Comparison of ENCODE assay signal across 8 cellular contexts in the genomic region with DNA sequence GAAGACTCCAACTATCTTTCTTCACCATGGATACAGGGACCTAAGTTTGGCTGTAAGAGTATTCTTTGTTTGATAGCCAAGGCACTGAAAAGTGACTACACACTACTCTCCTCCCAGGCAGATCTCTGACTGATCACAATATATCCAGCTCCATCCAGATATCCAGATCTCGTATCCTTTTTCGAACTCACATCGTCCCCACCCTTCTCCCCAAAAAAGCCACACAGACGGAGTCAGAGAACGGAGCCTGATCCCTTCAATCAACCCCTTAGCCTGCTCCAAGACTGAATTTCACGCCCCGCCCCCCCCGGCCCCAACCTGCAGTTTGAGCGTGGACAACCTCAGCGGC. TPM values are rescaled to one million over a fixed set of nuclear protein-coding genes. Genes with fewer than 3 reads are reported as not detected.
DNase-seq lines count a peak whose midpoint lies in the region; ATAC-seq, FAIRE-seq and TF ChIP-seq lines count a peak whose summit lies in the region.

No MANE protein-coding gene starts in this region.

- peak overlapping the region; percentile 88 for H3K4me2 ChIP-seq in OCI-LY7 (ENCODE audit: low read length)

- H3K4me3 Mint-ChIP-seq in endothelial cell (ENCODE audit: unreplicated experiment), result peak overlapping the region; percentile 99

- H3K9me3 ChIP-seq in OCI-LY7 (ENCODE audit: low read length), result no peaks in the 10 kb centered on the region; the same call in 1 of the 2 replicates
- H3K9me3 ChIP-seq in neuron (ENCODE audit: low read length), result peaks cover 3% of the 10 kb centered on the region

- CTCF ChIA-PET in OCI-LY7 (lab: Charles Lee; ENCODE audit: unreplicated experiment), result no interaction called here

- peak; percentile 68 for FAIRE-seq in GM12891 (lab: Jason Lieb, UNC)

- H2AFZ ChIP-seq in OCI-LY7 (ENCODE audit: low read length) (peak overlapping the region; percentile 99), neuron (ENCODE audit: low read depth, low read length) (peak overlapping the region; percentile 99)

- no peaks in the 10 kb centered on the region for H3K36me3 Mint-ChIP-seq in endothelial cell (ENCODE audit: low read depth, unreplicated experiment)

- BruUV-seq in OCI-LY7 (replicated peaks; lab: Mats Ljungman, UMichigan), result no TSS peak

- ATAC-seq in GM19324 (IDR thresholded peaks at IDR 0.05; ENCODE audit: low FRiP score, unreplicated experiment) (no peak), HG02870 (IDR thresholded peaks at IDR 0.05; ENCODE audit: unreplicated experiment) (no peak), HG03571 (IDR thresholded peaks at IDR 0.05; ENCODE audit: unreplicated experiment) (no peak)

- TF ChIP-seq CTCF in OCI-LY7 (conservative IDR thresholded peaks at IDR 0.05; ENCODE audit: low read length) (no peak), endothelial cell (IDR thresholded peaks at IDR 0.05; ENCODE audit: unreplicated experiment) (no peak)

- H3K27ac ChIP-seq in OCI-LY7 (ENCODE audit: low read depth, low read length, poor library complexity, severe bottlenecking), result no peak overlapping the region

- H3K79me2 ChIP-seq in OCI-LY7 (ENCODE audit: insufficient read depth, low read depth, low read length), result peaks cover 4% of the 10 kb centered on the region; the same call in 1 of the 2 replicates

- H3K4me1 Mint-ChIP-seq in endothelial cell (ENCODE audit: unreplicated experiment), result peaks cover 14% of the 10 kb centered on the region

- POLR2A ChIA-PET in OCI-LY7 (lab: Charles Lee), result interaction anchor here (0.7 to 1.5 kb wide), 2 partner anchors 19 to 26 kb away, joined by 7 to 8 read pairs; no protein-coding TSS in a partner anchor

- H3K4me1 ChIP-seq in OCI-LY7 (ENCODE audit: insufficient read depth, low read length, poor library complexity, severe bottlenecking) (peaks cover 13% of the 10 kb centered on the region), neuron (ENCODE audit: insufficient read depth, low read length) (peaks cover 14% of the 10 kb centered on the region)

- no peaks in the 10 kb centered on the region for H4K20me1 ChIP-seq in OCI-LY7 (ENCODE audit: insufficient read depth, low read length)

- no peak for TF ChIP-seq POLR2A in GM12891 (IDR thresholded peaks at IDR 0.05; ENCODE audit: low read depth, low read length)

- peaks cover 4% of the 10 kb centered on the region for H3K27me3 Mint-ChIP-seq in endothelial cell (ENCODE audit: unreplicated experiment)

- no peaks in the 10 kb centered on the region for H3K27me3 ChIP-seq in neuron (ENCODE audit: insufficient read depth, low read length)

- H3K9me3 Mint-ChIP-seq in endothelial cell (ENCODE audit: unreplicated experiment), result no peaks in the 10 kb centered on the region

- intact Hi-C loops in OCI-LY7 (cut with micrococcal nuclease; ENCODE audit: unreplicated experiment), result no loop called here

- DNase-seq in GM12891 (ENCODE audit: insufficient read length, low spot score), result no peak
- no peak for DNase-seq in OCI-LY7 (ENCODE audit: low spot score)
- no peak for DNase-seq in endothelial cell (ENCODE audit: low spot score)
- DNase-seq in NCI-H2081 treated with DMSO at 0.1 percent for 48 hours (lab: John Stamatoyannopoulos, UW), result no peak

- H3K36me3 ChIP-seq in OCI-LY7 (ENCODE audit: insufficient read depth, low read length) (no peaks in the 10 kb centered on the region), neuron (ENCODE audit: insufficient read depth, low read length) (no peaks in the 10 kb centered on the region)

- no peaks in the 10 kb centered on the region for H3K9me2 ChIP-seq in OCI-LY7 (ENCODE audit: insufficient read depth, low read length)

- H3K27ac Mint-ChIP-seq in endothelial cell (ENCODE audit: unreplicated experiment), result peak overlapping the region; percentile 90

- H3K4me3 ChIP-seq in OCI-LY7 (ENCODE audit: low read depth, low read length, poor library complexity, severe bottlenecking) (peak overlapping the region; percentile 81), neuron (ENCODE audit: low read length) (peak overlapping the region; percentile 97)

TF ChIP-seq in GM12891, 5 proteins besides CTCF, POLR2A, EP300 and RAD21:
- no peak for TF ChIP-seq POU2F2 (IDR thresholded peaks at IDR 0.05; ENCODE audit: low read depth, low read length)
- TF ChIP-seq PAX5 (IDR thresholded peaks at IDR 0.05; ENCODE audit: insufficient read depth, low read length, severe bottlenecking), result no peak
- no peak for TF ChIP-seq SPI1 (IDR thresholded peaks at IDR 0.05; ENCODE audit: low read depth, low read length)
- no peak for TF ChIP-seq POLR2AphosphoS5 (IDR thresholded peaks at IDR 0.05; ENCODE audit: low read depth, low read length)
- no peak for TF ChIP-seq TAF1 (IDR thresholded peaks at IDR 0.05; ENCODE audit: low read depth, low read length)
TF ChIP-seq in GM12891: peak in this region for 0.

RNA-seq across cellular contexts. Expression of a gene that starts 0.5 kb away (rescaled TPM):
- polyA plus RNA-seq in GM12891 (2012; ENCODE audit: low read depth, missing spikeins), result 7.6 TPM
- 14.6 and 14.7 TPM in 2 replicates for total RNA-seq in OCI-LY7 (2014; rRNA removed; shearing (Covaris generic))
- 15.1 and 17.7 TPM in 2 replicates for total RNA-seq in OCI-LY7 (2022)
- total RNA-seq in endothelial cell (ENCODE audit: unreplicated experiment), result 27.0 TPM

RNA-seq across cellular contexts. Expression of a gene that starts 0.6 kb away (rescaled TPM):
- polyA plus RNA-seq in GM12891 (2012; ENCODE audit: low read depth, missing spikeins), result 12.4 TPM
- 7.2 and 7.8 TPM in 2 replicates for total RNA-seq in OCI-LY7 (2014; rRNA removed; shearing (Covaris generic))
- 4.4 and 8.1 TPM in 2 replicates for total RNA-seq in OCI-LY7 (2022)
- 11.3 TPM for total RNA-seq in endothelial cell (ENCODE audit: unreplicated experiment)

RNA-seq across cellular contexts. Expression of a gene that starts 14.5 kb away (rescaled TPM):
- polyA plus RNA-seq in GM12891 (2012; ENCODE audit: low read depth, missing spikeins), result 0.09 TPM
- total RNA-seq in OCI-LY7 (2014; rRNA removed; shearing (Covaris generic)), result 0.38 TPM in 1 of 2 replicates, not detected in the other
- total RNA-seq in OCI-LY7 (2022) (not detected in 2 replicates), endothelial cell (ENCODE audit: unreplicated experiment) (0.69 TPM)
